ENCODE assay signal across 5 cellular contexts in the genomic region with DNA sequence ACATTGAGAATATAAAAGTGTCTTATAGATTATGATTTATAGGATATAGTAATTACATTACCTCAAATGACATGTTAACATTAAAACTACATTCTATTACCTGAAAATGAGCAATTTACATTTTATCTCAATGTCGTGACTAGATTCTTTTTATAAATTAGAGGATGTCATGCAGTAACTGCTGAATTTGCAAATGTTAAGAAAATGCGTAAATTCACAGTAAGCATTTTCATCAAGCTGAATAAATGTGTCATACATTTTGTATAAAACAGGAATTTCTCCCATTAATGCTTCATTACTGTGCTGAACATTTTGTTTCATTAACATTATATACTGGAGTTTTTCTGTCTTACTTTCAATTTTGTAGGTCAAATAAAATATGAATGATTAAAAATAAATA.
"Had no signal": no experiment of that assay in that cellular context is flagged by ENCODE, and none has a peak within 500 bp of the region (broad histone marks: within the 10 kb centered on the region; RNA-seq: fewer than 3 reads in every experiment).

No MANE protein-coding gene starts in this region.

- H3K27ac ChIP-seq: HL-60, KMS-11 had no signal

- H3K4me2 ChIP-seq: KMS-11 had no signal

- H3K9ac ChIP-seq: KMS-11 had no signal

- DNase-seq: KBM-7, KG1 had no signal

- FAIRE-seq: HTR-8/SVneo had no signal
